Comparison of ENCODE assay signal across 1 cellular context in the genomic region with DNA sequence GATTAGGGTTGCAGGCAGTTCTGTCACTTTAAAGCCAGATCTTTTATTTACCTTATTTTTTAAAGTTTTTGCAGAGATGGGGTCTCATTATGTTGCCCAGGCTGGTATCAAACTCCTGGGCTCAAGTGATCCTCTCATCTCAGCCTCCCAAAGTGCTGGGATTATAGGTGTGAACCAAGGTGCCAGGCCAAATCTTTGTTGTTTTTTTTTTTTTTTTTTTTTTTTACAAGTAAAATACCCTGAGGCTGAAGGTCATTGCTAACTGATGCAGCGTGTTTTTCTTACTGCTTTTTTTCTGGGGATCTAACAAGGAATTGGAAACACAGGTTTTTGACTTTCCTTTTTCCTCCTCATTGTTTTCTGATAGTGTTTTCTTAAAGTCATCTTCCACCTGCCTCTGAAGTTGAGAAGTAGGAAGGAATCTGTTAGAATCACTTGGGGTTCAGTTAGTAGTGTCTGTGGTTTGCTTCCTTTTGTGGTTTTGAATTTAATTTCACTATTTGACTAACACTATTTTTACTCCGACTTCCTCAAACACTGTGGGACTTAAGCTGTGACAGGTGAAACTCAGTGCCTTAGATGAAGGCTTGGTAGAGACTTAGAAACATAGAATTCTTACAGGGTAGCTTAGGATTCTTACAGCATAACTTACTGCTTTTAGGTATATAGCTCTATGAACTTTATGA.
TF ChIP-seq lines count a peak whose summit lies in the region.

No MANE protein-coding gene starts in this region.

TF ChIP-seq in GM12878, 131 proteins besides CTCF, POLR2A, EP300 and RAD21 (continued from another document):
- 0 out of 2 replicates have a peak, but pooled peaks have one; percentile 15 for TF ChIP-seq CREB1 (IDR thresholded peaks at IDR 0.05; ENCODE audit: low read depth)
- peak; percentile 28; the same call in 1 of the 2 replicates for TF ChIP-seq ZNF24 (IDR thresholded peaks at IDR 0.05)
- TF ChIP-seq MEF2B (IDR thresholded peaks at IDR 0.05; ENCODE audit: partially characterized antibody, poor library complexity, severe bottlenecking): peak; percentile 40
- no peak for TF ChIP-seq RAD51 (IDR thresholded peaks at IDR 0.05)
- 0 out of 2 replicates have a peak, but pooled peaks have one; percentile 67 for TF ChIP-seq MEF2A (IDR thresholded peaks at IDR 0.05; ENCODE audit: insufficient read depth, low read depth, low read length)
- TF ChIP-seq LARP7 (IDR thresholded peaks at IDR 0.05): no peak
- TF ChIP-seq CBX5 (IDR thresholded peaks at IDR 0.05; ENCODE audit: low read depth): 0 out of 2 replicates have a peak, but pooled peaks have one; percentile 54
- peak; percentile 72 for TF ChIP-seq MTA2 (IDR thresholded peaks at IDR 0.05; ENCODE audit: low read depth)
- peak; percentile 48; the same call in 1 of the 2 replicates for TF ChIP-seq MXI1 (IDR thresholded peaks at IDR 0.05; ENCODE audit: low read depth, low read length)
